Comparison of ENCODE assay signal across 1 cellular context in genomic region chr19:8086849-8087248, GRCh38.
A peak's percentile ranks its signal among the peaks of the same experiment; 100 is the strongest.
TF ChIP-seq lines count a peak whose summit lies in the region.

No MANE protein-coding gene starts in this region.

TF ChIP-seq in HepG2, 621 proteins besides CTCF, POLR2A, EP300 and RAD21:
- TF ChIP-seq ZNF687 (CRISPR knock-in tag; IDR thresholded peaks at IDR 0.05) = peak; percentile 16; the same call in 1 of the 2 replicates
- TF ChIP-seq ZNF770 (CRISPR knock-in tag; IDR thresholded peaks at IDR 0.05) = peak; percentile 89
- peak; percentile 72 for TF ChIP-seq FOSL2 (CRISPR knock-in tag; IDR thresholded peaks at IDR 0.05)
- no peak for TF ChIP-seq MEF2D (CRISPR knock-in tag; IDR thresholded peaks at IDR 0.05)
- TF ChIP-seq KDM1A (CRISPR knock-in tag; IDR thresholded peaks at IDR 0.05) = 0 out of 2 replicates have a peak, but pooled peaks have one; percentile 19
- 0 out of 2 replicates have a peak, but pooled peaks have one; percentile 35 for TF ChIP-seq BCL3 (CRISPR knock-in tag; IDR thresholded peaks at IDR 0.05)
- TF ChIP-seq ZFP37 (CRISPR knock-in tag; IDR thresholded peaks at IDR 0.05; ENCODE audit: borderline replicate concordance) = no peak
- TF ChIP-seq ZNF274 (CRISPR knock-in tag; IDR thresholded peaks at IDR 0.05) = 0 out of 2 replicates have a peak, but pooled peaks have one; percentile 37
- TF ChIP-seq ZNF768 (CRISPR knock-in tag; IDR thresholded peaks at IDR 0.05) = peak; percentile 18; the same call in 1 of the 2 replicates
- TF ChIP-seq YY1 (IDR thresholded peaks at IDR 0.05; ENCODE audit: insufficient read depth, insufficient replicate concordance, low read depth, low read length) = no peak
TF ChIP-seq in HepG2: peak in this region for 7.
